ENCODE assay signal across 21 cellular contexts in genomic region chr12:111488271-111488670, GRCh38.
DNase-seq lines count a peak whose midpoint lies in the region; ATAC-seq and TF ChIP-seq lines count a peak whose summit lies in the region.
"Had no signal": no experiment of that assay in that cellular context is flagged by ENCODE, and none has a peak within 500 bp of the region (broad histone marks: within the 10 kb centered on the region; RNA-seq: fewer than 3 reads in every experiment).

No MANE protein-coding gene starts in this region.

- H3K27me3 Mint-ChIP-seq in naive thymus-derived CD8-positive, alpha-beta T cell, result no peaks in the 10 kb centered on the region
- no peaks in the 10 kb centered on the region for H3K27me3 Mint-ChIP-seq in activated CD4-positive, alpha-beta memory T cell treated with anti-CD3 and anti-CD28 coated beads, Interleukin-2, amount 10 ng/mL, durations not matched to agents 7 days and 5 days
- H3K27me3 Mint-ChIP-seq: activated naive CD4-positive, alpha-beta T cell treated with anti-CD3 and anti-CD28 coated beads, Interleukin-2, amount 50 U/mL, for 24 hours; T-cell had no signal

- peaks cover 22% of the 10 kb centered on the region for H4K20me1 ChIP-seq in PC-9 (ENCODE audit: insufficient read depth)

- no peaks in the 10 kb centered on the region for H3K9me3 ChIP-seq in right cardiac atrium (ENCODE audit: control insufficient read depth, low read length)
- H3K9me3 ChIP-seq in gastrocnemius medialis, result no peaks in the 10 kb centered on the region
- no peaks in the 10 kb centered on the region for H3K9me3 ChIP-seq in PC-9 (ENCODE audit: insufficient read depth, low read depth)
- H3K9me3 ChIP-seq: esophagus squamous epithelium had no signal

- no peak for TF ChIP-seq POLR2A in gastrocnemius medialis (IDR thresholded peaks at IDR 0.05)

- no peak overlapping the region for H3K4me2 ChIP-seq in PC-9

- H3K4me3 ChIP-seq in right cardiac atrium (ENCODE audit: low read length), result no peak overlapping the region
- H3K4me3 ChIP-seq in gastrocnemius medialis, result no peak overlapping the region
- H3K4me3 ChIP-seq in PC-9, result no peak overlapping the region
- H3K4me3 ChIP-seq: esophagus squamous epithelium had no signal

- H3F3A ChIP-seq in PC-9 (ENCODE audit: insufficient read depth, low read depth), result peaks cover 24% of the 10 kb centered on the region

- TF ChIP-seq CTCF in gastrocnemius medialis (IDR thresholded peaks at IDR 0.05 in 4 of 5, conservative IDR thresholded peaks at IDR 0.05 in 1 of 5) (no peak), PC-9 (conservative IDR thresholded peaks at IDR 0.05) (no peak)

- peaks cover 0 to 3% (median 0%) of the 10 kb centered on the region in 4 donors for H3K4me1 Mint-ChIP-seq in naive thymus-derived CD8-positive, alpha-beta T cell
- H3K4me1 Mint-ChIP-seq in activated CD4-positive, alpha-beta memory T cell treated with anti-CD3 and anti-CD28 coated beads, Interleukin-2, amount 10 ng/mL, durations not matched to agents 7 days and 5 days, result no peaks in the 10 kb centered on the region
- H3K4me1 Mint-ChIP-seq: activated naive CD4-positive, alpha-beta T cell treated with anti-CD3 and anti-CD28 coated beads, Interleukin-2, amount 50 U/mL, for 24 hours; T-cell had no signal

- peaks cover 10 to 78% (median 18%) of the 10 kb centered on the region in 3 donors for H3K36me3 Mint-ChIP-seq in naive thymus-derived CD8-positive, alpha-beta T cell
- H3K36me3 Mint-ChIP-seq in activated CD4-positive, alpha-beta memory T cell treated with anti-CD3 and anti-CD28 coated beads, Interleukin-2, amount 10 ng/mL, durations not matched to agents 7 days and 5 days (ENCODE audit: low read depth), result peaks cover 32% of the 10 kb centered on the region

- CTCF ChIA-PET in PC-9 (lab: Charles Lee), result no interaction called here
- CTCF ChIA-PET in activated CD4-positive, alpha-beta memory T cell treated with anti-CD3 and anti-CD28 coated beads, Interleukin-2, amount 10 ng/mL, durations not matched to agents 7 days and 5 days (lab: Charles Lee), result interaction anchor here (1.0 to 1.9 kb wide), 3 partner anchors 9 to 92 kb away, joined by 4 read pairs; no protein-coding TSS in a partner anchor

- H3K27ac ChIP-seq in right cardiac atrium (ENCODE audit: low read length), result no peak overlapping the region
- peak overlapping the region in 2 of 4 donors; percentile 11 to 38 for H3K27ac ChIP-seq in gastrocnemius medialis
- no peak overlapping the region for H3K27ac ChIP-seq in PC-9
- H3K27ac ChIP-seq: esophagus squamous epithelium, HL-60, VCaP had no signal

- no peaks in the 10 kb centered on the region for H3K9me3 Mint-ChIP-seq in naive thymus-derived CD8-positive, alpha-beta T cell
- no peaks in the 10 kb centered on the region for H3K9me3 Mint-ChIP-seq in activated CD4-positive, alpha-beta memory T cell treated with anti-CD3 and anti-CD28 coated beads, Interleukin-2, amount 10 ng/mL, durations not matched to agents 7 days and 5 days
- H3K9me3 Mint-ChIP-seq: activated naive CD4-positive, alpha-beta T cell treated with anti-CD3 and anti-CD28 coated beads, Interleukin-2, amount 50 U/mL, for 24 hours; T-cell had no signal

- no peak overlapping the region for H2AFZ ChIP-seq in PC-9

- no peaks in the 10 kb centered on the region for H3K27me3 ChIP-seq in right cardiac atrium (ENCODE audit: control insufficient read depth, insufficient read depth)
- H3K27me3 ChIP-seq in gastrocnemius medialis, result no peaks in the 10 kb centered on the region
- no peaks in the 10 kb centered on the region for H3K27me3 ChIP-seq in PC-9 (ENCODE audit: insufficient read depth, low read depth)
- H3K27me3 ChIP-seq: esophagus squamous epithelium had no signal

- H3K4me3 Mint-ChIP-seq in naive thymus-derived CD8-positive, alpha-beta T cell, result no peak overlapping the region
- H3K4me3 Mint-ChIP-seq in activated CD4-positive, alpha-beta memory T cell treated with anti-CD3 and anti-CD28 coated beads, Interleukin-2, amount 10 ng/mL, durations not matched to agents 7 days and 5 days, result no peak overlapping the region
- H3K4me3 Mint-ChIP-seq: activated naive CD4-positive, alpha-beta T cell treated with anti-CD3 and anti-CD28 coated beads, Interleukin-2, amount 50 U/mL, for 24 hours; T-cell had no signal

- H3K9me2 ChIP-seq in PC-9 (ENCODE audit: insufficient read depth), result no peaks in the 10 kb centered on the region

- in situ Hi-C loops in gastrocnemius medialis (cut with MboI; ENCODE audit: low sequenced_read_pairs in 4 of 4), result no loop called here

- DNase-seq in NCI-H2171 (lab: John Stamatoyannopoulos, UW) (peak; percentile 50), dermis blood vessel endothelial cell (peak; percentile 37), right cardiac atrium (peak; percentile 43 to 68 (median 65)), gastrocnemius medialis (peak; percentile 32 to 59), PC-9 (no peak), amygdala (lab: John Stamatoyannopoulos, UW) (no peak)
- DNase-seq in naive thymus-derived CD8-positive, alpha-beta T cell, result no peak
- DNase-seq in activated CD4-positive, alpha-beta memory T cell treated with anti-CD3 and anti-CD28 coated beads, Interleukin-2, amount 10 ng/mL, durations not matched to agents 7 days and 5 days, result no peak
- DNase-seq: activated CD4-positive, alpha-beta T cell treated with anti-CD3 and anti-CD28 coated beads, Interleukin-2, amount 50 U/mL, for 48 hours; activated T-cell treated with anti-CD3 and anti-CD28 coated beads, Interleukin-2, amount 50 U/mL, for 1 hour; AML-193; COR-L47; esophagus squamous epithelium; NCI-H187 treated with DMSO at 0.1 percent for 48 hours; occipital lobe; stimulated activated CD4-positive, alpha-beta T cell treated with anti-CD3 and anti-CD28 coated beads, Interleukin-4, amount 100 ng/mL, for 1 hour; T-cell had no signal

- H3K27ac Mint-ChIP-seq in naive thymus-derived CD8-positive, alpha-beta T cell, result peak overlapping the region in 3 of 10 donors; percentile 20 to 79 (median 57)
- no peak overlapping the region for H3K27ac Mint-ChIP-seq in activated CD4-positive, alpha-beta memory T cell treated with anti-CD3 and anti-CD28 coated beads, Interleukin-2, amount 10 ng/mL, durations not matched to agents 7 days and 5 days
- H3K27ac Mint-ChIP-seq: activated naive CD4-positive, alpha-beta T cell treated with anti-CD3 and anti-CD28 coated beads, Interleukin-2, amount 50 U/mL, for 24 hours; T-cell had no signal

- no peaks in the 10 kb centered on the region for H3K79me2 ChIP-seq in PC-9 (ENCODE audit: low read depth)

- H3K36me3 ChIP-seq in gastrocnemius medialis, result peaks cover 0 to 61% of the 10 kb centered on the region in 2 donors
- H3K36me3 ChIP-seq in PC-9 (ENCODE audit: low read depth), result peaks cover 45% of the 10 kb centered on the region

- POLR2A ChIA-PET in PC-9 (lab: Charles Lee; ENCODE audit: unreplicated experiment), result no interaction called here
- POLR2A ChIA-PET in naive thymus-derived CD8-positive, alpha-beta T cell (lab: Charles Lee), result interaction anchor here (0.6 kb wide), 1 partner anchor 142 kb away, joined by 3 read pairs; no protein-coding TSS in a partner anchor
- POLR2A ChIA-PET in activated CD4-positive, alpha-beta memory T cell treated with anti-CD3 and anti-CD28 coated beads, Interleukin-2, amount 10 ng/mL, durations not matched to agents 7 days and 5 days (lab: Charles Lee), result no interaction called here

- no peaks in the 10 kb centered on the region for H3K4me1 ChIP-seq in right cardiac atrium (ENCODE audit: control insufficient read depth, insufficient read depth, low read length)
- H3K4me1 ChIP-seq in gastrocnemius medialis, result peaks cover 8 to 22% of the 10 kb centered on the region in 2 donors
- no peaks in the 10 kb centered on the region for H3K4me1 ChIP-seq in PC-9 (replicated peaks; ENCODE audit: insufficient read depth)

- WGBS in right cardiac atrium, result 47% methylated on average over 4 of the region's 4 CpGs

- BruUV-seq in PC-9 (replicated peaks; lab: Mats Ljungman, UMichigan), result no TSS peak

- intact Hi-C loops in right cardiac atrium (cut with DNase I), result no loop called here
- intact Hi-C loops in gastrocnemius medialis (cut with DNase I; ENCODE audit: low total_unique reads), result no loop called here
- intact Hi-C loops in PC-9 (cut with micrococcal nuclease; ENCODE audit: unreplicated experiment), result no loop called here

- ATAC-seq in right cardiac atrium (peak; percentile 50 to 67), gastrocnemius medialis (peak; percentile 57 to 66)
- ATAC-seq in naive thymus-derived CD8-positive, alpha-beta T cell, result no peak
- ATAC-seq: HCT116, T-cell had no signal

Comparison
In these comparisons a context has a peak if more than half of its experiments do, and no peak if none do; other contexts are left out.
1. DNase-seq: peak in NCI-H2171 (single experiment), dermis blood vessel endothelial cell (single experiment), right cardiac atrium (3 of 3) and gastrocnemius medialis (2 of 2); none in PC-9 (0 of 2), amygdala (0 of 56), naive thymus-derived CD8-positive, alpha-beta T cell (0 of 10) and activated CD4-positive, alpha-beta memory T cell treated with anti-CD3 and anti-CD28 coated beads, Interleukin-2, amount 10 ng/mL, durations not matched to agents 7 days and 5 days (single experiment).
2. ATAC-seq: peak in right cardiac atrium (2 of 2) and gastrocnemius medialis (2 of 2); none in naive thymus-derived CD8-positive, alpha-beta T cell (0 of 2).